22 cellular contexts compared by ENCODE assay signal in the genomic region with DNA sequence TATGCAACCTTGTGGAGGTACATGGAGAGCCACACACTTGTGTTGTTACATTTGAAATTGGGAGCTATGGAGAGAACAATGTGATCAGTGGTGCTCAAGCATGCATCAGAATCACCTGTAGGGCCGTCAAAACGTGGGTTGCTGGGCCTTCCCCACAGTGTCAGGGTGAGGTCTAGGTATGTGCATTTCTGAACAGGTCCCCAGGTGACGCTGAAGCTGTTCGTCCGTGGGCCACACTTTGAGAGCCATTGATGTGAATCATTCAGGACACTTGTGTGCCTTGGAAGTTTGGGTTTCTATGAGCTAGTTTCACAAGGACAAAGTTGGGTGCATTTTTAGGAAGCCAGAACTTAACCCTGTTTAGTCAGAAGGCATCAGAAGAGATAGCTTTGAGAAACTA.
DNase-seq lines count a peak whose midpoint lies in the region; ATAC-seq and TF ChIP-seq lines count a peak whose summit lies in the region.
"Had no signal": no experiment of that assay in that cellular context is flagged by ENCODE, and none has a peak within 500 bp of the region (broad histone marks: within the 10 kb centered on the region; RNA-seq: fewer than 3 reads in every experiment).

No MANE protein-coding gene starts in this region.

- H3K4me1 ChIP-seq in heart right ventricle (peaks cover 12 to 68% (median 37%) of the 10 kb centered on the region in 9 donors), right atrium auricular region (peaks cover 0 to 42% of the 10 kb centered on the region in 2 donors)
- H3K4me1 ChIP-seq: BE2C had no signal

- WGBS in heart right ventricle, 2 donors: 89 to 92% methylated on average over 5 of the region's 5 CpGs

- H3K36me3 ChIP-seq in heart right ventricle (peaks cover 0 to 40% (median 5%) of the 10 kb centered on the region in 9 donors), right atrium auricular region (peaks cover 26% of the 10 kb centered on the region)
- H3K36me3 ChIP-seq: BE2C, BLaER1 had no signal

- TF ChIP-seq CTCF in heart right ventricle (IDR thresholded peaks at IDR 0.05) (no peak), right atrium auricular region (IDR thresholded peaks at IDR 0.05) (no peak)

- ATAC-seq in heart right ventricle (no peak), Right ventricle myocardium inferior (no peak), Right ventricle myocardium superior (ENCODE audit: poor library complexity) (no peak), HG03097 (IDR thresholded peaks at IDR 0.05; ENCODE audit: low FRiP score, unreplicated experiment) (no peak)
- ATAC-seq: GM12878 had no signal

- no peaks in the 10 kb centered on the region for H3K9me3 ChIP-seq in heart right ventricle
- H3K9me3 ChIP-seq in right atrium auricular region: no peaks in the 10 kb centered on the region
- H3K9me3 ChIP-seq: BE2C had no signal

- intact Hi-C loops in heart right ventricle (cut with DNase I): no loop called here
- intact Hi-C loops in Right ventricle myocardium inferior (cut with DNase I): loop anchor here (5.0 kb wide), 1 partner anchor 59 kb away; no protein-coding TSS in a partner anchor
- intact Hi-C loops in Right ventricle myocardium superior (cut with DNase I): no loop called here

- H3K4me3 ChIP-seq in heart right ventricle: no peak overlapping the region
- no peak overlapping the region for H3K4me3 ChIP-seq in right atrium auricular region
- H3K4me3 ChIP-seq: BLaER1, GM12878 had no signal

- DNase-seq in heart right ventricle (no peak), Right ventricle myocardium inferior (ENCODE audit: missing footprints) (no peak), right atrium auricular region (ENCODE audit: low spot score) (no peak), Right ventricle myocardium superior (no peak)
- DNase-seq: 8988T; ACHN; BE2C; C1 segment of cervical spinal cord; CD4-positive, alpha-beta memory T cell; CD4-positive, CD25-positive, alpha-beta regulatory T cell; CD8-positive, alpha-beta memory T cell; COR-L47; DMS 273 treated with DMSO at 0.1 percent for 48 hours; DMS153; DMS53; DMS79; DND-41; EL; GDM1 had no signal

- no peaks in the 10 kb centered on the region for H3K27me3 ChIP-seq in heart right ventricle
- H3K27me3 ChIP-seq in right atrium auricular region: no peaks in the 10 kb centered on the region
- H3K27me3 ChIP-seq: BLaER1 had no signal

- H3K27ac ChIP-seq in heart right ventricle (peak overlapping the region in 6 of 10 donors; percentile 18 to 94 (median 83)), right atrium auricular region (peak overlapping the region; percentile 12 to 28)
